Comparison of ENCODE assay signal across 10 cellular contexts in the genomic region with DNA sequence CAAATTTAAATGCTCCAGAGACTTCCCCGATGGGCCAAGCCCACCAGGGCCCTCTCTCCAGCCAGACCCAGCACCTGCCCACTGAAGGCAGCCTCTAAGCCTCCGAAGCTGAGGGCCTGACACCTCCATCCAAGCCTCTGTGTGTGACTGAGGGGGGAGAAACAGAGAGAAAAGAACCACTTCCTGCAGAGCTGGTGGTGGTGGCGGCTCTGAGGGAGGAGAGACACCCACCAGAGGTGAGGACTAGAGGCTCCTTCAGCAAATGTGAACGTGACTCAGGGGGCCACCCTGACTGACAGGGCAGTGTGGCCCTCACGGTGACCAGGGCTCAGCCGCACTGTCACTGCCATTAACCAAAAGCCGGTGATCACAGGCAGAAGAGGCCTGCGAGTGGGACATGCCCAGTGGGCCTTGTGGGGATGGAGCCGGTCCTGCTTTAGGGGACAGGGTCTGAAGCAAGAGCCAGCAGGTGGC. TPM values are rescaled to one million over a fixed set of nuclear protein-coding genes. Genes with fewer than 3 reads are reported as not detected.
A peak's percentile ranks its signal among the peaks of the same experiment; 100 is the strongest.
DNase-seq lines count a peak whose midpoint lies in the region; ATAC-seq lines count a peak whose summit lies in the region.
"Had no signal": no experiment of that assay in that cellular context is flagged by ENCODE, and none has a peak within 500 bp of the region (broad histone marks: within the 10 kb centered on the region; RNA-seq: fewer than 3 reads in every experiment).

No MANE protein-coding gene starts in this region.

- peaks cover 38 to 88% (median 85%) of the 10 kb centered on the region in 4 donors for H3K4me1 Mint-ChIP-seq in naive thymus-derived CD8-positive, alpha-beta T cell

- H3K9me3 Mint-ChIP-seq in naive thymus-derived CD8-positive, alpha-beta T cell = no peaks in the 10 kb centered on the region

- no peaks in the 10 kb centered on the region for H3K27me3 Mint-ChIP-seq in naive thymus-derived CD8-positive, alpha-beta T cell

- peak overlapping the region; percentile 64 to 87 (median 78) for H3K4me3 Mint-ChIP-seq in naive thymus-derived CD8-positive, alpha-beta T cell

- no peaks in the 10 kb centered on the region for H3K36me3 Mint-ChIP-seq in naive thymus-derived CD8-positive, alpha-beta T cell

- H3K27ac Mint-ChIP-seq in naive thymus-derived CD8-positive, alpha-beta T cell = peak overlapping the region; percentile 90 to 98 (median 96)

- ATAC-seq in GM18909 (IDR thresholded peaks at IDR 0.05; ENCODE audit: poor library complexity, unreplicated experiment) (peak; percentile 82), HG03045 (IDR thresholded peaks at IDR 0.05; ENCODE audit: unreplicated experiment) (peak; percentile 70)
- ATAC-seq in naive thymus-derived CD8-positive, alpha-beta T cell = peak; percentile 97 to 99

- POLR2A ChIA-PET in naive thymus-derived CD8-positive, alpha-beta T cell (lab: Charles Lee) = interaction anchor here (0.6 to 6.6 kb wide), 17 partner anchors 10 to 102 kb away, joined by 3 to 70 read pairs (median 6); a partner anchor contains a TSS

- DNase-seq in activated CD4-positive, alpha-beta T cell treated with anti-CD3 and anti-CD28 coated beads, Interleukin-2, amount 50 U/mL, for 1 hour = peak; percentile 50
- DNase-seq in naive thymus-derived CD8-positive, alpha-beta T cell = peak in 8 of 10 donors; percentile 45 to 81 (median 69)
- DNase-seq in cerebellar nuclear complex (lab: John Stamatoyannopoulos, UW) = no peak
- DNase-seq in DMS153 treated with DMSO at 0.1 percent for 48 hours (lab: John Stamatoyannopoulos, UW; ENCODE audit: unreplicated experiment) = no peak
- DNase-seq in NCI-H2196 treated with DMSO at 0.1 percent for 48 hours (lab: John Stamatoyannopoulos, UW; ENCODE audit: unreplicated experiment) = no peak
- DNase-seq in NCI-H1436 (lab: John Stamatoyannopoulos, UW) = no peak
- DNase-seq: IMR-90 had no signal

RNA-seq across cellular contexts. Expression of a gene that starts 31.0 kb away (rescaled TPM):
- 100 to 1,000 TPM; 165 to 174 TPM for total RNA-seq in naive thymus-derived CD8-positive, alpha-beta T cell
- 100 to 1,000 TPM; 136 to 227 (median 192) TPM for polyA plus RNA-seq in naive thymus-derived CD8-positive, alpha-beta T cell
- total RNA-seq: fibroblast of lung, IMR-90 had no signal
- polyA plus RNA-seq: fibroblast of lung, IMR-90 had no signal

Comparison
In these comparisons a context has a peak if more than half of its experiments do, and no peak if none do; other contexts are left out.
1. DNase-seq: peak in activated CD4-positive, alpha-beta T cell treated with anti-CD3 and anti-CD28 coated beads, Interleukin-2, amount 50 U/mL, for 1 hour (single experiment) and naive thymus-derived CD8-positive, alpha-beta T cell (8 of 10); none in cerebellar nuclear complex (0 of 2), DMS153 treated with DMSO at 0.1 percent for 48 hours (single experiment), NCI-H2196 treated with DMSO at 0.1 percent for 48 hours (single experiment) and NCI-H1436 (single experiment).
2. Peak in every context shown above with its lines, with median percentiles within 50 percentile points of each other: ATAC-seq.